8 cellular contexts compared by ENCODE assay signal in genomic region chr4:169621754-169622481, GRCh38. TPM values are rescaled to one million over a fixed set of nuclear protein-coding genes. Genes with fewer than 3 reads are reported as not detected.
A peak's percentile ranks its signal among the peaks of the same experiment; 100 is the strongest.
DNase-seq lines count a peak whose midpoint lies in the region; ATAC-seq and TF ChIP-seq lines count a peak whose summit lies in the region.

No MANE protein-coding gene starts in this region.

- TF ChIP-seq CTCF in Calu3 (IDR thresholded peaks at IDR 0.05; ENCODE audit: unreplicated experiment): no peak
- TF ChIP-seq CTCF in RWPE2 (IDR thresholded peaks at IDR 0.05; ENCODE audit: poor library complexity, severe bottlenecking): no peak

- H3K4me1 Mint-ChIP-seq in Calu3 (ENCODE audit: low read depth, unreplicated experiment): peaks cover 5% of the 10 kb centered on the region
- peaks cover 44 to 58% of the 10 kb centered on the region in 2 donors for H3K4me1 Mint-ChIP-seq in natural killer cell treated with Interleukin-12 subunit alpha and Interleukin-12 subunit beta and Interleukin-15 and Interleukin-18, amount 100 ng/mL, for 72 hours (ENCODE audit: low read depth in 2 of 2)

- CTCF ChIA-PET in Calu3 (lab: Charles Lee): no interaction called here

- H3K4me3 ChIP-seq in RWPE2 (ENCODE audit: severe bottlenecking): peak overlapping the region; percentile 62

- no peaks in the 10 kb centered on the region for H3K27me3 ChIP-seq in RWPE2 (ENCODE audit: insufficient read depth, poor library complexity, severe bottlenecking)

- ATAC-seq in RWPE2 (ENCODE audit: low read depth) (no peak), esophagus mucosa (no peak), GM18867 (IDR thresholded peaks at IDR 0.05; ENCODE audit: unreplicated experiment) (no peak), GM19328 (IDR thresholded peaks at IDR 0.05; ENCODE audit: unreplicated experiment) (no peak)
- peak in 1 of 2 donors; percentile 37 for ATAC-seq in natural killer cell treated with Interleukin-12 subunit alpha and Interleukin-12 subunit beta and Interleukin-15 and Interleukin-18, amount 100 ng/mL, for 72 hours

- peaks cover 21% of the 10 kb centered on the region for H3K4me1 ChIP-seq in RWPE2 (ENCODE audit: insufficient read depth, poor library complexity, severe bottlenecking)

- H3K27ac Mint-ChIP-seq in Calu3 (ENCODE audit: unreplicated experiment): peak overlapping the region; percentile 79
- peak overlapping the region; percentile 94 to 99 for H3K27ac Mint-ChIP-seq in natural killer cell treated with Interleukin-12 subunit alpha and Interleukin-12 subunit beta and Interleukin-15 and Interleukin-18, amount 100 ng/mL, for 72 hours

- no peaks in the 10 kb centered on the region for H3K27me3 Mint-ChIP-seq in Calu3 (ENCODE audit: unreplicated experiment)
- no peaks in the 10 kb centered on the region for H3K27me3 Mint-ChIP-seq in natural killer cell treated with Interleukin-12 subunit alpha and Interleukin-12 subunit beta and Interleukin-15 and Interleukin-18, amount 100 ng/mL, for 72 hours

- peaks cover 23% of the 10 kb centered on the region for H3K36me3 Mint-ChIP-seq in Calu3 (ENCODE audit: insufficient read depth, unreplicated experiment)
- no peaks in the 10 kb centered on the region for H3K36me3 Mint-ChIP-seq in natural killer cell treated with Interleukin-12 subunit alpha and Interleukin-12 subunit beta and Interleukin-15 and Interleukin-18, amount 100 ng/mL, for 72 hours

- peak overlapping the region; percentile 66 for H3K27ac ChIP-seq in RWPE2 (ENCODE audit: poor library complexity, severe bottlenecking)

- H3K9me3 ChIP-seq in RWPE2 (ENCODE audit: severe bottlenecking): no peaks in the 10 kb centered on the region

- intact Hi-C loops in Calu3 (cut with micrococcal nuclease; ENCODE audit: unreplicated experiment): loop anchor here (2.0 kb wide), 1 partner anchor 39 kb away; no protein-coding TSS in a partner anchor

- BruUV-seq in Calu3 (replicated peaks; lab: Mats Ljungman, UMichigan): no TSS peak

- no peaks in the 10 kb centered on the region for H3K36me3 ChIP-seq in RWPE2 (ENCODE audit: low read depth)

- peak overlapping the region; percentile 87 for H3K4me3 Mint-ChIP-seq in Calu3 (ENCODE audit: low read depth, unreplicated experiment)
- H3K4me3 Mint-ChIP-seq in natural killer cell treated with Interleukin-12 subunit alpha and Interleukin-12 subunit beta and Interleukin-15 and Interleukin-18, amount 100 ng/mL, for 72 hours: peak overlapping the region; percentile 99

- no peaks in the 10 kb centered on the region for H3K9me3 Mint-ChIP-seq in Calu3 (ENCODE audit: low read depth, unreplicated experiment)
- no peaks in the 10 kb centered on the region for H3K9me3 Mint-ChIP-seq in natural killer cell treated with Interleukin-12 subunit alpha and Interleukin-12 subunit beta and Interleukin-15 and Interleukin-18, amount 100 ng/mL, for 72 hours

- DNase-seq in Calu3 (no peak), HCEC 1CT (peak; percentile 80), RWPE2 (ENCODE audit: low spot score) (no peak), dermis microvascular lymphatic vessel endothelial cell (ENCODE audit: low read depth in 2 of 2) (peak; percentile 88 to 90)
- peak; percentile 63 for DNase-seq in natural killer cell treated with Interleukin-12 subunit alpha and Interleukin-12 subunit beta and Interleukin-15 and Interleukin-18, amount 100 ng/mL, for 72 hours (ENCODE audit: low spot score)

RNA-seq across cellular contexts. Expression of gene CLCN3, which starts 1.5 kb away (rescaled TPM):
- 55.7 and 57.8 TPM in 2 replicates for total RNA-seq in Calu3 (2022)
- 58.3 and 85.6 TPM in 2 replicates for total RNA-seq in dermis microvascular lymphatic vessel endothelial cell
- total RNA-seq in natural killer cell treated with Interleukin-12 subunit alpha and Interleukin-12 subunit beta and Interleukin-15 and Interleukin-18, amount 100 ng/mL, for 72 hours: 10 to 100 TPM; 21.8 to 24.9 TPM
- total RNA-seq in esophagus mucosa: 50.4 TPM

RNA-seq across cellular contexts. Expression of gene NEK1, which starts 9.5 kb away (rescaled TPM):
- total RNA-seq in Calu3 (2022): 5.8 and 6.0 TPM in 2 replicates
- 4.4 and 4.8 TPM in 2 replicates for total RNA-seq in dermis microvascular lymphatic vessel endothelial cell
- 10 to 100 TPM in 1 of 2 donors, 1 to 10 TPM in 1; 9.8 to 20.6 TPM for total RNA-seq in natural killer cell treated with Interleukin-12 subunit alpha and Interleukin-12 subunit beta and Interleukin-15 and Interleukin-18, amount 100 ng/mL, for 72 hours
- 6.9 TPM for total RNA-seq in esophagus mucosa

Comparison
In these comparisons a context has a peak if more than half of its experiments do, and no peak if none do; other contexts are left out.
1. DNase-seq: peak in HCEC 1CT (single experiment), dermis microvascular lymphatic vessel endothelial cell (2 of 2) and natural killer cell treated with Interleukin-12 subunit alpha and Interleukin-12 subunit beta and Interleukin-15 and Interleukin-18, amount 100 ng/mL, for 72 hours (single experiment); none in Calu3 (single experiment) and RWPE2 (single experiment).